1 cellular context compared by ENCODE assay signal in the genomic region with DNA sequence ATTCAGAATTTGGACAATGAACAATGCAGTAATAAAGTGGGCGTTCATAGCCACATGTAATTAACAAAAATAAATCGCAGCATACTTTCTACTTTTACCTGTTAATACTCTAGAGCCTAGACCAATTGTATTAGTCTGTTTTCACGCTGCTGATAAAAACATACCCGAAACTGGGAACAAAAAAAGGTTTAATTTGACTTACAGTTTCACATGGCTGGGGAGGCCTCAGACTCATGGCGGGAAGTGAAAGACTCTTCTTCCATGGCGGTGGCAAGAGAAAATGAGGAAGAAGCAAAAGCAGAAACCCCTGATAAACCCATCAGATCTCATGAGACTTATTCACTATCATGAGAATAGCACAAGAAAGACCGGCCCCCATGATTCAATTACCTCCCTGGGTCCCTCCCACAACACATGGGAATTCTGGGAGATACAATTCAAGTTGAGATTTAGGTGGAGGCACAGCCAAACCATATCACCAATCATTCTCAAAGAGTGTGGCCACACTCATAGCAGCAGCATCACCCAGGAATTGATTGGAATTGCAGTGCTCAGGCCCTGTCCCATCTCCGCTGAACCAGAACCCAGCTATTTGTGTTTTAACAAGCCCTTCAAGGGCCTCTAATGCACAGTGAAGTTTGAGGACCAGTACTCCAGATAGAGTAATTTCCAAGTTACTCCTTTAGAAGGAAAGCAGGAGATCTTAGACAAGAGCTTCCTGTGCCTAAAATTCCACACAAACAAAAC.
TF ChIP-seq lines count a peak whose summit lies in the region.

No MANE protein-coding gene starts in this region.

TF ChIP-seq in GM12878, 131 proteins besides CTCF, POLR2A, EP300 and RAD21 (continued from another document):
- TF ChIP-seq RFX5 (IDR thresholded peaks at IDR 0.05; ENCODE audit: low read depth, low read length), result no peak
- TF ChIP-seq, protein P1, sequence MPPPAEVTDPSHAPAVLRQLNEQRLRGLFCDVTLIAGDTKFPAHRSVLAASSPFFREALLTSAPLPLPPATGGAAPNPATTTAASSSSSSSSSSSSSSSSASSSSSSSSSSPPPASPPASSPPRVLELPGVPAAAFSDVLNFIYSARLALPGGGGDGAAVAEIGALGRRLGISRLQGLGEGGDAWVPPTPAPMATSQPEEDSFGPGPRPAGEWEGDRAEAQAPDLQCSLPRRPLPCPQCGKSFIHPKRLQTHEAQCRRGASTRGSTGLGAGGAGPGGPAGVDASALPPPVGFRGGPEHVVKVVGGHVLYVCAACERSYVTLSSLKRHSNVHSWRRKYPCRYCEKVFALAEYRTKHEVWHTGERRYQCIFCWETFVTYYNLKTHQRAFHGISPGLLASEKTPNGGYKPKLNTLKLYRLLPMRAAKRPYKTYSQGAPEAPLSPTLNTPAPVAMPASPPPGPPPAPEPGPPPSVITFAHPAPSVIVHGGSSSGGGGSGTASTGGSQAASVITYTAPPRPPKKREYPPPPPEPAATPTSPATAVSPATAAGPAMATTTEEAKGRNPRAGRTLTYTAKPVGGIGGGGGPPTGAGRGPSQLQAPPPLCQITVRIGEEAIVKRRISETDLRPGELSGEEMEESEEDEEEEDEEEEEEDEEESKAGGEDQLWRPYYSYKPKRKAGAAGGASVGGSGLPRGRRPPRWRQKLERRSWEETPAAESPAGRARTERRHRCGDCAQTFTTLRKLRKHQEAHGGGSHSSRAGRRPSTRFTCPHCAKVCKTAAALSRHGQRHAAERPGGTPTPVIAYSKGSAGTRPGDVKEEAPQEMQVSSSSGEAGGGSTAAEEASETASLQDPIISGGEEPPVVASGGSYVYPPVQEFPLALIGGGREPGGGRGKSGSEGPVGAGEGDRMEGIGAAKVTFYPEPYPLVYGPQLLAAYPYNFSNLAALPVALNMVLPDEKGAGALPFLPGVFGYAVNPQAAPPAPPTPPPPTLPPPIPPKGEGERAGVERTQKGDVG (CRISPR knock-in tag; IDR thresholded peaks at IDR 0.05), result no peak
- TF ChIP-seq DPF2 (IDR thresholded peaks at IDR 0.05), result peak; percentile 70; the same call in 1 of the 2 replicates
- TF ChIP-seq TCF3 (IDR thresholded peaks at IDR 0.05; ENCODE audit: borderline replicate concordance, insufficient read depth, low read depth, low read length), result no peak
- no peak for TF ChIP-seq RCOR1 (conservative IDR thresholded peaks at IDR 0.05; ENCODE audit: low read depth, low read length)
- peak; percentile 64; the same call in 1 of the 2 replicates for TF ChIP-seq BCL11A (IDR thresholded peaks at IDR 0.05; ENCODE audit: low read depth, low read length)
- TF ChIP-seq TARDBP (IDR thresholded peaks at IDR 0.05; ENCODE audit: borderline replicate concordance), result no peak
- TF ChIP-seq, protein P2, sequence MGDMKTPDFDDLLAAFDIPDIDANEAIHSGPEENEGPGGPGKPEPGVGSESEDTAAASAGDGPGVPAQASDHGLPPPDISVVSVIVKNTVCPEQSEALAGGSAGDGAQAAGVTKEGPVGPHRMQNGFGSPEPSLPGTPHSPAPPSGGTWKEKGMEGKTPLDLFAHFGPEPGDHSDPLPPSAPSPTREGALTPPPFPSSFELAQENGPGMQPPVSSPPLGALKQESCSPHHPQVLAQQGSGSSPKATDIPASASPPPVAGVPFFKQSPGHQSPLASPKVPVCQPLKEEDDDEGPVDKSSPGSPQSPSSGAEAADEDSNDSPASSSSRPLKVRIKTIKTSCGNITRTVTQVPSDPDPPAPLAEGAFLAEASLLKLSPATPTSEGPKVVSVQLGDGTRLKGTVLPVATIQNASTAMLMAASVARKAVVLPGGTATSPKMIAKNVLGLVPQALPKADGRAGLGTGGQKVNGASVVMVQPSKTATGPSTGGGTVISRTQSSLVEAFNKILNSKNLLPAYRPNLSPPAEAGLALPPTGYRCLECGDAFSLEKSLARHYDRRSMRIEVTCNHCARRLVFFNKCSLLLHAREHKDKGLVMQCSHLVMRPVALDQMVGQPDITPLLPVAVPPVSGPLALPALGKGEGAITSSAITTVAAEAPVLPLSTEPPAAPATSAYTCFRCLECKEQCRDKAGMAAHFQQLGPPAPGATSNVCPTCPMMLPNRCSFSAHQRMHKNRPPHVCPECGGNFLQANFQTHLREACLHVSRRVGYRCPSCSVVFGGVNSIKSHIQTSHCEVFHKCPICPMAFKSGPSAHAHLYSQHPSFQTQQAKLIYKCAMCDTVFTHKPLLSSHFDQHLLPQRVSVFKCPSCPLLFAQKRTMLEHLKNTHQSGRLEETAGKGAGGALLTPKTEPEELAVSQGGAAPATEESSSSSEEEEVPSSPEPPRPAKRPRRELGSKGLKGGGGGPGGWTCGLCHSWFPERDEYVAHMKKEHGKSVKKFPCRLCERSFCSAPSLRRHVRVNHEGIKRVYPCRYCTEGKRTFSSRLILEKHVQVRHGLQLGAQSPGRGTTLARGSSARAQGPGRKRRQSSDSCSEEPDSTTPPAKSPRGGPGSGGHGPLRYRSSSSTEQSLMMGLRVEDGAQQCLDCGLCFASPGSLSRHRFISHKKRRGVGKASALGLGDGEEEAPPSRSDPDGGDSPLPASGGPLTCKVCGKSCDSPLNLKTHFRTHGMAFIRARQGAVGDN (IDR thresholded peaks at IDR 0.05), result no peak
- TF ChIP-seq, protein P3, sequence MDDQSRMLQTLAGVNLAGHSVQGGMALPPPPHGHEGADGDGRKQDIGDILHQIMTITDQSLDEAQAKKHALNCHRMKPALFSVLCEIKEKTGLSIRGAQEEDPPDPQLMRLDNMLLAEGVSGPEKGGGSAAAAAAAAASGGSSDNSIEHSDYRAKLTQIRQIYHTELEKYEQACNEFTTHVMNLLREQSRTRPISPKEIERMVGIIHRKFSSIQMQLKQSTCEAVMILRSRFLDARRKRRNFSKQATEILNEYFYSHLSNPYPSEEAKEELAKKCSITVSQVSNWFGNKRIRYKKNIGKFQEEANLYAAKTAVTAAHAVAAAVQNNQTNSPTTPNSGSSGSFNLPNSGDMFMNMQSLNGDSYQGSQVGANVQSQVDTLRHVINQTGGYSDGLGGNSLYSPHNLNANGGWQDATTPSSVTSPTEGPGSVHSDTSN (IDR thresholded peaks at IDR 0.05; ENCODE audit: insufficient replicate concordance, low read depth, low read length), result no peak
- TF ChIP-seq, protein P4, sequence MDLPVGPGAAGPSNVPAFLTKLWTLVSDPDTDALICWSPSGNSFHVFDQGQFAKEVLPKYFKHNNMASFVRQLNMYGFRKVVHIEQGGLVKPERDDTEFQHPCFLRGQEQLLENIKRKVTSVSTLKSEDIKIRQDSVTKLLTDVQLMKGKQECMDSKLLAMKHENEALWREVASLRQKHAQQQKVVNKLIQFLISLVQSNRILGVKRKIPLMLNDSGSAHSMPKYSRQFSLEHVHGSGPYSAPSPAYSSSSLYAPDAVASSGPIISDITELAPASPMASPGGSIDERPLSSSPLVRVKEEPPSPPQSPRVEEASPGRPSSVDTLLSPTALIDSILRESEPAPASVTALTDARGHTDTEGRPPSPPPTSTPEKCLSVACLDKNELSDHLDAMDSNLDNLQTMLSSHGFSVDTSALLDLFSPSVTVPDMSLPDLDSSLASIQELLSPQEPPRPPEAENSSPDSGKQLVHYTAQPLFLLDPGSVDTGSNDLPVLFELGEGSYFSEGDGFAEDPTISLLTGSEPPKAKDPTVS (IDR thresholded peaks at IDR 0.05; ENCODE audit: low read depth, low read length), result no peak
- TF ChIP-seq BRCA1 (IDR thresholded peaks at IDR 0.05; ENCODE audit: low read depth, low read length), result no peak
- TF ChIP-seq JUNB (IDR thresholded peaks at IDR 0.05), result no peak
- TF ChIP-seq HDAC6 (IDR thresholded peaks at IDR 0.05; ENCODE audit: unreplicated experiment), result no peak
- peak; percentile 49; the same call in 1 of the 2 replicates for TF ChIP-seq PAX5 (IDR thresholded peaks at IDR 0.05; ENCODE audit: borderline replicate concordance, low read depth, low read length)
- TF ChIP-seq SIN3A (IDR thresholded peaks at IDR 0.05; ENCODE audit: low read depth, low read length), result no peak
- TF ChIP-seq CBFB (IDR thresholded peaks at IDR 0.05; ENCODE audit: low read depth), result no peak
- TF ChIP-seq, protein P5, sequence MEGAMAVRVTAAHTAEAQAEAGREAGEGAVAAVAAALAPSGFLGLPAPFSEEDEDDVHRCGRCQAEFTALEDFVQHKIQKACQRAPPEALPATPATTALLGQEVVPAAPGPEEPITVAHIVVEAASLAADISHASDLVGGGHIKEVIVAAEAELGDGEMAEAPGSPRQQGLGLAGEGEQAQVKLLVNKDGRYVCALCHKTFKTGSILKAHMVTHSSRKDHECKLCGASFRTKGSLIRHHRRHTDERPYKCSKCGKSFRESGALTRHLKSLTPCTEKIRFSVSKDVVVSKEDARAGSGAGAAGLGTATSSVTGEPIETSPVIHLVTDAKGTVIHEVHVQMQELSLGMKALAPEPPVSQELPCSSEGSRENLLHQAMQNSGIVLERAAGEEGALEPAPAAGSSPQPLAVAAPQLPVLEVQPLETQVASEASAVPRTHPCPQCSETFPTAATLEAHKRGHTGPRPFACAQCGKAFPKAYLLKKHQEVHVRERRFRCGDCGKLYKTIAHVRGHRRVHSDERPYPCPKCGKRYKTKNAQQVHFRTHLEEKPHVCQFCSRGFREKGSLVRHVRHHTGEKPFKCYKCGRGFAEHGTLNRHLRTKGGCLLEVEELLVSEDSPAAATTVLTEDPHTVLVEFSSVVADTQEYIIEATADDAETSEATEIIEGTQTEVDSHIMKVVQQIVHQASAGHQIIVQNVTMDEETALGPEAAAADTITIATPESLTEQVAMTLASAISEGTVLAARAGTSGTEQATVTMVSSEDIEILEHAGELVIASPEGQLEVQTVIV (IDR thresholded peaks at IDR 0.05; ENCODE audit: borderline replicate concordance, partially characterized antibody), result no peak
- peak; percentile 96 for TF ChIP-seq IKZF2 (IDR thresholded peaks at IDR 0.05)
- TF ChIP-seq BACH1 (IDR thresholded peaks at IDR 0.05; ENCODE audit: borderline replicate concordance), result peak; percentile 52; the same call in 1 of the 2 replicates
- TF ChIP-seq, protein P6, sequence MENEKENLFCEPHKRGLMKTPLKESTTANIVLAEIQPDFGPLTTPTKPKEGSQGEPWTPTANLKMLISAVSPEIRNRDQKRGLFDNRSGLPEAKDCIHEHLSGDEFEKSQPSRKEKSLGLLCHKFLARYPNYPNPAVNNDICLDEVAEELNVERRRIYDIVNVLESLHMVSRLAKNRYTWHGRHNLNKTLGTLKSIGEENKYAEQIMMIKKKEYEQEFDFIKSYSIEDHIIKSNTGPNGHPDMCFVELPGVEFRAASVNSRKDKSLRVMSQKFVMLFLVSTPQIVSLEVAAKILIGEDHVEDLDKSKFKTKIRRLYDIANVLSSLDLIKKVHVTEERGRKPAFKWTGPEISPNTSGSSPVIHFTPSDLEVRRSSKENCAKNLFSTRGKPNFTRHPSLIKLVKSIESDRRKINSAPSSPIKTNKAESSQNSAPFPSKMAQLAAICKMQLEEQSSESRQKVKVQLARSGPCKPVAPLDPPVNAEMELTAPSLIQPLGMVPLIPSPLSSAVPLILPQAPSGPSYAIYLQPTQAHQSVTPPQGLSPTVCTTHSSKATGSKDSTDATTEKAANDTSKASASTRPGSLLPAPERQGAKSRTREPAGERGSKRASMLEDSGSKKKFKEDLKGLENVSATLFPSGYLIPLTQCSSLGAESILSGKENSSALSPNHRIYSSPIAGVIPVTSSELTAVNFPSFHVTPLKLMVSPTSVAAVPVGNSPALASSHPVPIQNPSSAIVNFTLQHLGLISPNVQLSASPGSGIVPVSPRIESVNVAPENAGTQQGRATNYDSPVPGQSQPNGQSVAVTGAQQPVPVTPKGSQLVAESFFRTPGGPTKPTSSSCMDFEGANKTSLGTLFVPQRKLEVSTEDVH (IDR thresholded peaks at IDR 0.05; ENCODE audit: low read depth, partially characterized antibody), result peak; percentile 56
- no peak for TF ChIP-seq HDGF (IDR thresholded peaks at IDR 0.05)
- peak; percentile 63; the same call in 1 of the 2 replicates for TF ChIP-seq EED (IDR thresholded peaks at IDR 0.05; ENCODE audit: low read depth)
- no peak for TF ChIP-seq FOXK2 (IDR thresholded peaks at IDR 0.05)
- no peak for TF ChIP-seq NR2F1 (conservative IDR thresholded peaks at IDR 0.05)
- TF ChIP-seq ESRRA (IDR thresholded peaks at IDR 0.05; ENCODE audit: low read length), result no peak
- no peak for TF ChIP-seq CREM (IDR thresholded peaks at IDR 0.05; ENCODE audit: low read depth)
- TF ChIP-seq FOS (IDR thresholded peaks at IDR 0.05; ENCODE audit: borderline replicate concordance, extremely low read depth, insufficient read length), result no peak
- peak; percentile 35; the same call in 1 of the 2 replicates for TF ChIP-seq RB1 (IDR thresholded peaks at IDR 0.05; ENCODE audit: borderline replicate concordance)
- no peak for TF ChIP-seq SMAD5 (IDR thresholded peaks at IDR 0.05; ENCODE audit: low read depth)
TF ChIP-seq in GM12878: peak in this region for 25.
